In genomic region chr3:181711325-181712135, GRCh38 we compare ENCODE assay signal across 1 cellular context.
A peak's percentile ranks its signal among the peaks of the same experiment; 100 is the strongest.
TF ChIP-seq lines count a peak whose summit lies in the region.

Gene SOX2, plus strand, starts transcription at chr3:181711925. Its CDS starts 436 bp downstream, at chr3:181712361.

TF ChIP-seq in H1, 55 proteins besides CTCF, POLR2A, EP300 and RAD21 (continued from another document):
- no peak for TF ChIP-seq ATF2 (IDR thresholded peaks at IDR 0.05; ENCODE audit: low read length)
- TF ChIP-seq TCF12 (IDR thresholded peaks at IDR 0.05; ENCODE audit: low read depth, low read length), result no peak
- TF ChIP-seq EGR1 (IDR thresholded peaks at IDR 0.05; ENCODE audit: borderline replicate concordance, low read depth, low read length), result peak; percentile 56; the same call in 1 of the 2 replicates
- TF ChIP-seq GTF2F1 (IDR thresholded peaks at IDR 0.05; ENCODE audit: borderline replicate concordance, low read depth, low read length), result peak; percentile 80; the same call in 1 of the 2 replicates
- no peak for TF ChIP-seq MAFK (IDR thresholded peaks at IDR 0.05; ENCODE audit: low read depth, low read length)
- 0 out of 2 replicates have a peak, but pooled peaks have one; percentile 24 for TF ChIP-seq MAX (IDR thresholded peaks at IDR 0.05)
- no peak for TF ChIP-seq YY1 (IDR thresholded peaks at IDR 0.05; ENCODE audit: low read depth, low read length)
- 0 out of 2 replicates have a peak, but pooled peaks have one; percentile 30 for TF ChIP-seq PHF8 (conservative IDR thresholded peaks at IDR 0.05; ENCODE audit: low read depth, low read length)
- no peak for TF ChIP-seq KDM4A (IDR thresholded peaks at IDR 0.05; ENCODE audit: low read depth, low read length, severe bottlenecking)
- TF ChIP-seq FOSL1 (IDR thresholded peaks at IDR 0.05; ENCODE audit: insufficient read depth, low read depth, low read length), result no peak
- TF ChIP-seq CTBP2 (IDR thresholded peaks at IDR 0.05; ENCODE audit: borderline replicate concordance, insufficient read depth, insufficient read length, low read length), result no peak
- no peak for TF ChIP-seq CBX8 (IDR thresholded peaks at IDR 0.05; ENCODE audit: borderline replicate concordance, low read depth, low read length)
- TF ChIP-seq RBBP5 (IDR thresholded peaks at IDR 0.05; ENCODE audit: borderline replicate concordance, low read depth, low read length), result 0 out of 2 replicates have a peak, but pooled peaks have one; percentile 26
- TF ChIP-seq EZH2 (IDR thresholded peaks at IDR 0.05; ENCODE audit: low read depth, low read length, severe bottlenecking), result no peak
- no peak for TF ChIP-seq TEAD4 (IDR thresholded peaks at IDR 0.05; ENCODE audit: low read depth, low read length)
- TF ChIP-seq USF2 (IDR thresholded peaks at IDR 0.05; ENCODE audit: low read length), result no peak
- TF ChIP-seq KDM5A (IDR thresholded peaks at IDR 0.05; ENCODE audit: low read length), result no peak
- TF ChIP-seq E2F6 (IDR thresholded peaks at IDR 0.05), result no peak
- peak; percentile 28 for TF ChIP-seq NANOG (IDR thresholded peaks at IDR 0.05; ENCODE audit: insufficient read depth, low read depth, low read length, poor library complexity, severe bottlenecking)
- no peak for TF ChIP-seq JUN (IDR thresholded peaks at IDR 0.05; ENCODE audit: low read depth, low read length)
- no peak for TF ChIP-seq ATF3 (IDR thresholded peaks at IDR 0.05; ENCODE audit: insufficient read depth, low read depth, low read length)
- TF ChIP-seq CHD7 (IDR thresholded peaks at IDR 0.05; ENCODE audit: insufficient replicate concordance, low read length), result no peak
- no peak for TF ChIP-seq SRF (IDR thresholded peaks at IDR 0.05; ENCODE audit: low read depth, low read length)
- TF ChIP-seq CHD1 (IDR thresholded peaks at IDR 0.05; ENCODE audit: low read depth, low read length), result no peak; the same call in 1 of the 2 replicates
- TF ChIP-seq ASH2L (IDR thresholded peaks at IDR 0.05; ENCODE audit: low read length), result peak; percentile 13
- no peak for TF ChIP-seq ZNF274 (IDR thresholded peaks at IDR 0.05; ENCODE audit: borderline replicate concordance, extremely low read depth, low read length)
- no peak for TF ChIP-seq GABPA (IDR thresholded peaks at IDR 0.05; ENCODE audit: borderline replicate concordance, insufficient read depth, low read length)
- TF ChIP-seq BACH1 (IDR thresholded peaks at IDR 0.05; ENCODE audit: low read length), result peak; percentile 31; the same call in 1 of the 2 replicates
- no peak for TF ChIP-seq SUZ12 (IDR thresholded peaks at IDR 0.05; ENCODE audit: low read length)
- TF ChIP-seq POU5F1 (IDR thresholded peaks at IDR 0.05; ENCODE audit: low read depth, low read length), result no peak
- TF ChIP-seq CREB1 (IDR thresholded peaks at IDR 0.05), result 0 out of 2 replicates have a peak, but pooled peaks have one; percentile 16
- TF ChIP-seq TBP (IDR thresholded peaks at IDR 0.05; ENCODE audit: low read depth, low read length), result peak; percentile 95
- TF ChIP-seq TAF1 (IDR thresholded peaks at IDR 0.05; ENCODE audit: low read depth, low read length), result peak; percentile 56
- no peak for TF ChIP-seq BCL11A (IDR thresholded peaks at IDR 0.05; ENCODE audit: low read depth in 2 of 2, low read length in 2 of 2)
- TF ChIP-seq CEBPB (IDR thresholded peaks at IDR 0.05; ENCODE audit: low read depth, low read length), result no peak
- peak; percentile 88 for TF ChIP-seq TAF7 (optimal IDR thresholded peaks at IDR 0.05; ENCODE audit: borderline replicate concordance, low read depth, low read length)
- TF ChIP-seq SIX5 (IDR thresholded peaks at IDR 0.05; ENCODE audit: low read depth, low read length), result no peak
- no peak for TF ChIP-seq JUND (IDR thresholded peaks at IDR 0.05; ENCODE audit: low read length)
- TF ChIP-seq HDAC2 (IDR thresholded peaks at IDR 0.05; ENCODE audit: borderline replicate concordance in 1 of 2, low read depth in 2 of 2, low read length in 2 of 2), result peak in 1 of 2 experiments; percentile 66; a peak in 2 of 4 replicates
- TF ChIP-seq SIN3A (conservative IDR thresholded peaks at IDR 0.05 in 1 of 2, IDR thresholded peaks at IDR 0.05 in 1 of 2; ENCODE audit: low read depth in 1 of 2, low read length in 2 of 2), result peak; percentile 95 to 97
- TF ChIP-seq CHD2 (IDR thresholded peaks at IDR 0.05; ENCODE audit: low read length), result no peak
- no peak for TF ChIP-seq BRCA1 (IDR thresholded peaks at IDR 0.05; ENCODE audit: low read depth, low read length)
- no peak for TF ChIP-seq SP4 (IDR thresholded peaks at IDR 0.05; ENCODE audit: low read length)
- TF ChIP-seq SAP30 (IDR thresholded peaks at IDR 0.05; ENCODE audit: insufficient read depth, insufficient replicate concordance, low read length), result peak; percentile 27
- TF ChIP-seq RNF2 (IDR thresholded peaks at IDR 0.05; ENCODE audit: borderline replicate concordance, low read depth, low read length, missing control alignments, poor library complexity, severe bottlenecking), result no peak
- TF ChIP-seq KDM1A (IDR thresholded peaks at IDR 0.05; ENCODE audit: borderline replicate concordance, low read length), result no peak
- no peak for TF ChIP-seq HDAC6 (IDR thresholded peaks at IDR 0.05; ENCODE audit: low read depth, low read length)
- no peak for TF ChIP-seq SP2 (IDR thresholded peaks at IDR 0.05; ENCODE audit: low read length)
- peak; percentile 87 for TF ChIP-seq POLR2AphosphoS5 (IDR thresholded peaks at IDR 0.05; ENCODE audit: low read depth, low read length)
- TF ChIP-seq NRF1 (IDR thresholded peaks at IDR 0.05; ENCODE audit: low read depth, low read length), result no peak
- TF ChIP-seq RXRA (IDR thresholded peaks at IDR 0.05; ENCODE audit: insufficient read depth, low read depth, low read length), result no peak
- no peak for TF ChIP-seq SIRT6 (IDR thresholded peaks at IDR 0.05; ENCODE audit: low read length)
- TF ChIP-seq CBX5 (IDR thresholded peaks at IDR 0.05; ENCODE audit: low read depth, low read length), result no peak
- TF ChIP-seq SP1 (IDR thresholded peaks at IDR 0.05; ENCODE audit: low read depth, low read length), result 0 out of 2 replicates have a peak, but pooled peaks have one; percentile 46
TF ChIP-seq in H1: peak in this region for 17.
